In the genomic region with DNA sequence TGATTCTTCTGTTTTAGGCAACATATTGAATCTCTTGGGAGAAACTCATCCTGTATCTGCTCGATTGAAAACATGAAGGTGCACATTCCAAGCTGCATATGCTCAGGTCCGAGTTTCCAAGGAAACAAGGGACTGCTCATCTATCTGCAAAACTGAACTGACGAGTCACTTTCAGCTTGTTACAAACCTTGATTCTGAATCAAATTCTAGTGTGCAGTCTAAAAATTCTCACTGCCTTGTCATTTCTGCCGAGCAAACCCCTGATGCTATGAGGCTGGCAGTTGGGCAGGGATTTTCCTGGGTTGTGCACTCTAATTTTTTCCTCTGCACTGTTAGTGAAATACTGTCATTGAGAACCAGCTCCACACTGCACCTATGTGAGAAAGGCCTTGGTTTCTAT, we compare ENCODE assay signal across 26 cellular contexts.
A peak's percentile ranks its signal among the peaks of the same experiment; 100 is the strongest.
DNase-seq lines count a peak whose midpoint lies in the region; ATAC-seq and TF ChIP-seq lines count a peak whose summit lies in the region.
"Had no signal": no experiment of that assay in that cellular context is flagged by ENCODE, and none has a peak within 500 bp of the region (broad histone marks: within the 10 kb centered on the region; RNA-seq: fewer than 3 reads in every experiment).

No MANE protein-coding gene starts in this region.

- H3K36me3 ChIP-seq in osteoblast (ENCODE audit: insufficient read depth, low read length), result no peaks in the 10 kb centered on the region
- H3K36me3 ChIP-seq: ascending aorta, right atrium auricular region, upper lobe of left lung had no signal

- no peaks in the 10 kb centered on the region for H3K27me3 ChIP-seq in osteoblast (ENCODE audit: insufficient read depth, low read length)
- H3K27me3 ChIP-seq: ascending aorta, right atrium auricular region, upper lobe of left lung had no signal

- no peak overlapping the region for H3K4me2 ChIP-seq in osteoblast (ENCODE audit: insufficient read depth, low read length)

- H3K4me3 ChIP-seq in osteoblast (ENCODE audit: insufficient read depth, low read length), result no peak overlapping the region
- H3K4me3 ChIP-seq: ascending aorta, GM12878, right atrium auricular region, upper lobe of left lung had no signal

- no peaks in the 10 kb centered on the region for H3K9me3 ChIP-seq in osteoblast (ENCODE audit: low read depth, low read length)
- H3K9me3 ChIP-seq: ascending aorta, right atrium auricular region, upper lobe of left lung had no signal

- peaks cover 12% of the 10 kb centered on the region for H3K4me1 ChIP-seq in osteoblast (ENCODE audit: insufficient read depth, low read length)
- H3K4me1 ChIP-seq: right atrium auricular region, upper lobe of left lung had no signal

- TF ChIP-seq CTCF in osteoblast (IDR thresholded peaks at IDR 0.05; ENCODE audit: extremely low read depth, low read depth, low read length), result no peak

- no peaks in the 10 kb centered on the region for H4K20me1 ChIP-seq in osteoblast (ENCODE audit: insufficient read depth, low read length)

- no peak overlapping the region for H3K27ac ChIP-seq in osteoblast (ENCODE audit: low read depth, low read length)
- H3K27ac ChIP-seq: ascending aorta, right atrium auricular region, upper lobe of left lung had no signal

- no peaks in the 10 kb centered on the region for H3K79me2 ChIP-seq in osteoblast (ENCODE audit: insufficient read depth, low read length)

- peak; percentile 11 for DNase-seq in AG08396 (ENCODE audit: low spot score)
- DNase-seq in M059J (ENCODE audit: low read depth), result peak; percentile 36
- peak; percentile 19 for DNase-seq in cerebellum (ENCODE audit: low spot score)
- DNase-seq in osteoblast (ENCODE audit: insufficient read length, low spot score, missing footprints), result no peak
- DNase-seq in OCI-M2 (lab: John Stamatoyannopoulos, UW; ENCODE audit: unreplicated experiment), result no peak
- DNase-seq in OCI-M1 (lab: John Stamatoyannopoulos, UW), result no peak
- no peak for DNase-seq in NCI-H226
- DNase-seq: activated CD4-positive, alpha-beta T cell treated with anti-CD3 and anti-CD28 coated beads for 36 hours; activated naive CD4-positive, alpha-beta T cell treated with anti-CD3 and anti-CD28 coated beads, Interleukin-2, amount 50 U/mL, for 16 hours; activated T-cell treated with anti-CD3 and anti-CD28 coated beads, Interleukin-2, amount 50 U/mL, for 72 hours; CD4-positive, CD25-positive, alpha-beta regulatory T cell; DMS53; effector CD4-positive, alpha-beta T cell; kidney glomerular epithelial cell; NCI-H1092; NCI-H187 treated with DMSO at 0.1 percent for 48 hours; NCI-H82; SIG-M5; stimulated activated CD4-positive, alpha-beta T cell treated with anti-CD3 and anti-CD28 coated beads, Interleukin-12 subunit alpha, Interleukin-12 subunit beta, amount 100 ng/mL, for 4 hours; stimulated activated CD4-positive, alpha-beta T cell treated with anti-CD3 and anti-CD28 coated beads, Interleukin-4, amount 100 ng/mL, for 4 hours; T-helper 1 cell; upper lobe of left lung had no signal

- H2AFZ ChIP-seq in osteoblast (ENCODE audit: low read length), result peak overlapping the region; percentile 63

- no peak for ATAC-seq in GM18868 (IDR thresholded peaks at IDR 0.05; ENCODE audit: unreplicated experiment)
- ATAC-seq: activated CD4-positive, alpha-beta T cell treated with anti-CD3 and anti-CD28 coated beads for 36 hours; activated T-cell treated with anti-CD3 and anti-CD28 coated beads, Interleukin-2, amount 50 U/mL, for 72 hours; GM12878 had no signal

Comparison
In these comparisons a context has a peak if more than half of its experiments do, and no peak if none do; other contexts are left out.
1. DNase-seq: peak in AG08396 (single experiment), M059J (single experiment) and cerebellum (single experiment); none in osteoblast (single experiment), OCI-M2 (single experiment), OCI-M1 (single experiment) and NCI-H226 (single experiment).